16 cellular contexts compared by ENCODE assay signal in genomic region chr17:48605409-48605864, GRCh38. TPM values are rescaled to one million over a fixed set of nuclear protein-coding genes. Genes with fewer than 3 reads are reported as not detected.
DNase-seq lines count a peak whose midpoint lies in the region; ATAC-seq and TF ChIP-seq lines count a peak whose summit lies in the region.
"Had no signal": no experiment of that assay in that cellular context is flagged by ENCODE, and none has a peak within 500 bp of the region (broad histone marks: within the 10 kb centered on the region; RNA-seq: fewer than 3 reads in every experiment).

No MANE protein-coding gene starts in this region.

- peak overlapping the region in 1 of 2 experiments; percentile 85 for H3K14ac ChIP-seq in mesenchymal stem cell (ENCODE audit: low read length in 2 of 2)

- no peak overlapping the region for H3K27ac Mint-ChIP-seq in activated CD8-positive, alpha-beta T cell treated with anti-CD3 and anti-CD28 coated beads for 36 hours
- H3K27ac Mint-ChIP-seq: activated B cell treated with CpG ODN at 0.5 μM for 24 hours; stimulated activated effector memory CD8-positive, alpha-beta T cell treated with anti-CD3 and anti-CD28 coated beads, Interleukin-12 subunit alpha, Interleukin-12 subunit beta, amount 100 ng/mL, for 72 hours had no signal

- intact Hi-C loops in activated CD8-positive, alpha-beta T cell treated with anti-CD3 and anti-CD28 coated beads for 36 hours (cut with micrococcal nuclease) = no loop called here

- H3K18ac ChIP-seq in mesenchymal stem cell (ENCODE audit: low read depth in 1 of 2, low read length in 2 of 2) = peak overlapping the region; percentile 65 to 94

- H3K4me1 Mint-ChIP-seq in activated CD8-positive, alpha-beta T cell treated with anti-CD3 and anti-CD28 coated beads for 36 hours (ENCODE audit: low read depth) = peaks cover 16% of the 10 kb centered on the region

- H3K27ac ChIP-seq in mesenchymal stem cell (ENCODE audit: low read length, poor library complexity, severe bottlenecking) (peak overlapping the region; percentile 95), thoracic aorta (peak overlapping the region in 1 of 2 donors; percentile 65)
- H3K27ac ChIP-seq: neutrophil had no signal

- H3K4me2 ChIP-seq in mesenchymal stem cell (ENCODE audit: low read length, poor library complexity, severe bottlenecking) = peak overlapping the region; percentile 65

- no peak overlapping the region for H2AFZ ChIP-seq in mesenchymal stem cell (ENCODE audit: low read depth, low read length)

- H2BK12ac ChIP-seq in mesenchymal stem cell (ENCODE audit: low read length in 2 of 2) = peak overlapping the region in 1 of 2 experiments; percentile 98

- H3K9ac ChIP-seq in adipocyte (ENCODE audit: low read length) (peak overlapping the region; percentile 97), mesenchymal stem cell (ENCODE audit: low read length) (peak overlapping the region; percentile 96)

- H3K4me3 ChIP-seq in adipocyte (ENCODE audit: low read length) (peak overlapping the region; percentile 95), mesenchymal stem cell (ENCODE audit: insufficient read depth in 1 of 2, low read depth in 1 of 2, low read length in 2 of 2) (peak overlapping the region in 1 of 2 experiments; percentile 92), thoracic aorta (peak overlapping the region; percentile 75)

- peak overlapping the region; percentile 84 for H2AK5ac ChIP-seq in mesenchymal stem cell (ENCODE audit: low read length, severe bottlenecking)

- POLR2A ChIA-PET in activated CD8-positive, alpha-beta T cell treated with anti-CD3 and anti-CD28 coated beads for 36 hours (lab: Charles Lee) = no interaction called here

- H3K36me3 Mint-ChIP-seq in activated CD8-positive, alpha-beta T cell treated with anti-CD3 and anti-CD28 coated beads for 36 hours (ENCODE audit: low read depth) = no peaks in the 10 kb centered on the region

- peak; percentile 74 for DNase-seq in HT-29 (ENCODE audit: low spot score)
- no peak for DNase-seq in adipocyte (ENCODE audit: low read depth)
- no peak for DNase-seq in mesenchymal stem cell
- no peak for DNase-seq in thoracic aorta (ENCODE audit: low spot score)
- DNase-seq in activated CD8-positive, alpha-beta T cell treated with anti-CD3 and anti-CD28 coated beads for 36 hours = no peak
- DNase-seq: activated B cell treated with CpG ODN at 0.5 μM for 24 hours; activated effector memory CD4-positive, alpha-beta T cell treated with anti-CD3 and anti-CD28 coated beads, Interleukin-2, amount 50 U/mL, for 16 hours; NCI-H2029; NCI-H524 had no signal

- peaks cover 47% of the 10 kb centered on the region for H3K4me1 ChIP-seq in adipocyte (ENCODE audit: control insufficient read depth, insufficient read depth, low read length)
- H3K4me1 ChIP-seq in mesenchymal stem cell (ENCODE audit: control insufficient read depth, insufficient read depth, low read depth, low read length) = peaks cover 24% of the 10 kb centered on the region
- peaks cover 4 to 40% of the 10 kb centered on the region in 2 donors for H3K4me1 ChIP-seq in thoracic aorta (ENCODE audit: control insufficient read depth in 1 of 2, low read depth in 2 of 2)

- TF ChIP-seq CTCF in thoracic aorta (IDR thresholded peaks at IDR 0.05) = no peak
- TF ChIP-seq CTCF in activated CD8-positive, alpha-beta T cell treated with anti-CD3 and anti-CD28 coated beads for 36 hours (IDR thresholded peaks at IDR 0.05) = no peak

- H3K27me3 Mint-ChIP-seq in activated CD8-positive, alpha-beta T cell treated with anti-CD3 and anti-CD28 coated beads for 36 hours = peaks cover 79% of the 10 kb centered on the region

- no peak overlapping the region for H2BK15ac ChIP-seq in mesenchymal stem cell (ENCODE audit: low read depth, poor library complexity, severe bottlenecking)

- H3K9me3 ChIP-seq in adipocyte (ENCODE audit: control insufficient read depth, low read length) (no peaks in the 10 kb centered on the region), mesenchymal stem cell (ENCODE audit: control insufficient read depth, low read length) (no peaks in the 10 kb centered on the region), thoracic aorta (no peaks in the 10 kb centered on the region)
- H3K9me3 ChIP-seq: neutrophil had no signal

- no peak overlapping the region for H4K8ac ChIP-seq in mesenchymal stem cell (ENCODE audit: low read length)

- peak overlapping the region; percentile 47 for H2BK5ac ChIP-seq in mesenchymal stem cell (ENCODE audit: low read depth, low read length, poor library complexity, severe bottlenecking)

- H3K79me1 ChIP-seq in mesenchymal stem cell (replicated peaks; ENCODE audit: low read length, poor library complexity, severe bottlenecking) = peaks cover 14% of the 10 kb centered on the region

- ATAC-seq in thoracic aorta (ENCODE audit: insufficient number of reproducible peaks, low FRiP score, low read depth) (no peak), HG03469 (IDR thresholded peaks at IDR 0.05; ENCODE audit: unreplicated experiment) (no peak), HG03571 (IDR thresholded peaks at IDR 0.05; ENCODE audit: unreplicated experiment) (no peak)
- no peak for ATAC-seq in activated CD8-positive, alpha-beta T cell treated with anti-CD3 and anti-CD28 coated beads for 36 hours
- ATAC-seq: stimulated activated effector memory CD8-positive, alpha-beta T cell treated with anti-CD3 and anti-CD28 coated beads, Interleukin-12 subunit alpha, Interleukin-12 subunit beta, amount 100 ng/mL, for 72 hours had no signal

- no peaks in the 10 kb centered on the region for H3K9me3 Mint-ChIP-seq in activated CD8-positive, alpha-beta T cell treated with anti-CD3 and anti-CD28 coated beads for 36 hours
- H3K9me3 Mint-ChIP-seq: activated B cell treated with CpG ODN at 0.5 μM for 24 hours; stimulated activated effector memory CD8-positive, alpha-beta T cell treated with anti-CD3 and anti-CD28 coated beads, Interleukin-12 subunit alpha, Interleukin-12 subunit beta, amount 100 ng/mL, for 72 hours had no signal

- CTCF ChIA-PET in activated CD8-positive, alpha-beta T cell treated with anti-CD3 and anti-CD28 coated beads for 36 hours (lab: Charles Lee) = interaction anchor here (2.7 to 6.3 kb wide), 2 partner anchors 11 to 30 kb away, joined by 11 to 45 read pairs; partner anchors contain the start of gene HOXB5

- 3% methylated on average over 9 of the region's 9 CpGs for WGBS in mesenchymal stem cell

- H2BK120ac ChIP-seq in mesenchymal stem cell (ENCODE audit: low read depth, low read length) = no peak overlapping the region

- peak overlapping the region; percentile 45 for H4K91ac ChIP-seq in mesenchymal stem cell (ENCODE audit: low read length)

- peak overlapping the region in 1 of 2 experiments; percentile 55 for H3K23ac ChIP-seq in mesenchymal stem cell (ENCODE audit: low read length in 2 of 2)

- no peak overlapping the region for H3K4me3 Mint-ChIP-seq in activated CD8-positive, alpha-beta T cell treated with anti-CD3 and anti-CD28 coated beads for 36 hours

- peak overlapping the region; percentile 16 to 99 for H3K4ac ChIP-seq in mesenchymal stem cell (ENCODE audit: low read depth in 1 of 2, low read length in 2 of 2)

- H3K36me3 ChIP-seq in adipocyte (ENCODE audit: control insufficient read depth, insufficient read depth, low read length, severe bottlenecking) (no peaks in the 10 kb centered on the region), mesenchymal stem cell (ENCODE audit: control insufficient read depth in 1 of 2, insufficient read depth in 2 of 2, low read depth in 1 of 2, low read length in 2 of 2) (peaks cover 5 to 13% of the 10 kb centered on the region in 2 experiments), thoracic aorta (no peaks in the 10 kb centered on the region)
- H3K36me3 ChIP-seq: neutrophil had no signal

- H3K27me3 ChIP-seq in adipocyte (replicated peaks; ENCODE audit: control insufficient read depth, insufficient read depth, low read length) (no peaks in the 10 kb centered on the region), mesenchymal stem cell (ENCODE audit: control insufficient read depth in 1 of 2, insufficient read depth in 1 of 2, low read length in 2 of 2) (peaks cover 0 to 7% of the 10 kb centered on the region in 2 experiments), thoracic aorta (replicated peaks; ENCODE audit: insufficient read depth) (no peaks in the 10 kb centered on the region)

RNA-seq across cellular contexts. Expression of gene HOXB6, which starts 0.7 kb away (rescaled TPM):
- total RNA-seq in HT-29 (2014; rRNA removed; shearing (Covaris generic)) = 160 and 174 TPM in 2 replicates
- 37.1 TPM for polyA plus RNA-seq in mesenchymal stem cell (2013, experiment 1 of 2)
- polyA plus RNA-seq in mesenchymal stem cell (2013, experiment 2 of 2) = 35.9 TPM
- total RNA-seq in thoracic aorta = 1 to 10 TPM; 4.2 to 9.9 TPM
- total RNA-seq in activated CD8-positive, alpha-beta T cell treated with anti-CD3 and anti-CD28 coated beads for 36 hours = not detected
- total RNA-seq: activated B cell treated with CpG ODN at 0.5 μM for 24 hours, MCF 10A had no signal

RNA-seq across cellular contexts. Expression of gene HOXB7, which starts 5.4 kb away (rescaled TPM):
- 37.3 and 39.7 TPM in 2 replicates for total RNA-seq in HT-29 (2014; rRNA removed; shearing (Covaris generic))
- 108 TPM for polyA plus RNA-seq in mesenchymal stem cell (2013, experiment 1 of 2)
- polyA plus RNA-seq in mesenchymal stem cell (2013, experiment 2 of 2) = 115 TPM
- 1 to 10 TPM in 1 of 2 donors, under 1 TPM in 1; 0.63 to 7.2 TPM for total RNA-seq in thoracic aorta
- total RNA-seq in activated CD8-positive, alpha-beta T cell treated with anti-CD3 and anti-CD28 coated beads for 36 hours = 1 to 10 TPM in 1 of 2 experiments, under 1 TPM in 1; 0.50 to 1.0 TPM
- total RNA-seq: MCF 10A had no signal

RNA-seq across cellular contexts. Expression of gene HOXB8, which starts 9.7 kb away (rescaled TPM):
- total RNA-seq in HT-29 (2014; rRNA removed; shearing (Covaris generic)) = 51.0 and 52.7 TPM in 2 replicates
- polyA plus RNA-seq in mesenchymal stem cell (2013, experiment 1 of 2) = 53.4 TPM
- 50.0 TPM for polyA plus RNA-seq in mesenchymal stem cell (2013, experiment 2 of 2)
- 1 to 10 TPM in 1 of 2 donors, not detected in 1; 1.4 TPM for total RNA-seq in thoracic aorta
- not detected for total RNA-seq in activated CD8-positive, alpha-beta T cell treated with anti-CD3 and anti-CD28 coated beads for 36 hours
- total RNA-seq: activated B cell treated with CpG ODN at 0.5 μM for 24 hours; lung microvascular endothelial cell; MCF 10A; T-helper 1 cell treated with Interleukin-12 subunit alpha and Interleukin-12 subunit beta and Interleukin-4 antibody, amounts not matched to agents 30 ng/mL and 1 ng/mL, for 36 hours had no signal

RNA-seq across cellular contexts. Expression of gene HOXB5, which starts 11.9 kb away (rescaled TPM):
- total RNA-seq in HT-29 (2014; rRNA removed; shearing (Covaris generic)) = 7.5 and 8.2 TPM in 2 replicates
- polyA plus RNA-seq in mesenchymal stem cell (2013, experiment 1 of 2) = 15.0 TPM
- 14.1 TPM for polyA plus RNA-seq in mesenchymal stem cell (2013, experiment 2 of 2)
- total RNA-seq in thoracic aorta = 1 to 10 TPM in 1 of 2 donors, under 1 TPM in 1; 0.56 to 3.8 TPM
- not detected for total RNA-seq in activated CD8-positive, alpha-beta T cell treated with anti-CD3 and anti-CD28 coated beads for 36 hours
- total RNA-seq: activated B cell treated with CpG ODN at 0.5 μM for 24 hours, lung microvascular endothelial cell, MCF 10A had no signal

RNA-seq across cellular contexts. Expression of gene HOXB3, which starts 15.4 kb away (rescaled TPM):
- 99.5 and 126 TPM in 2 replicates for total RNA-seq in HT-29 (2014; rRNA removed; shearing (Covaris generic))
- 39.4 TPM for polyA plus RNA-seq in mesenchymal stem cell (2013, experiment 1 of 2)
- 35.7 TPM for polyA plus RNA-seq in mesenchymal stem cell (2013, experiment 2 of 2)
- total RNA-seq in thoracic aorta = 10 to 100 TPM; 26.8 to 33.3 TPM
- 1 to 10 TPM; 1.4 to 2.0 TPM for total RNA-seq in activated CD8-positive, alpha-beta T cell treated with anti-CD3 and anti-CD28 coated beads for 36 hours

Comparison
In these comparisons a context has a peak if more than half of its experiments do, and no peak if none do; other contexts are left out.
1. RNA of gene HOXB6, which starts 0.7 kb away (total RNA-seq): 160 to 174 TPM in HT-29; 4.2 to 9.9 TPM in thoracic aorta and not detected in activated CD8-positive, alpha-beta T cell treated with anti-CD3 and anti-CD28 coated beads for 36 hours; every median in the first group is over 10 times any median in the second.
2. RNA of gene HOXB8, which starts 9.7 kb away (total RNA-seq): 51.0 to 52.7 TPM in HT-29; 1.4 TPM in thoracic aorta and not detected in activated CD8-positive, alpha-beta T cell treated with anti-CD3 and anti-CD28 coated beads for 36 hours; every median in the first group is over 10 times any median in the second.